ENCODE assay signal across 1 cellular context in the genomic region with DNA sequence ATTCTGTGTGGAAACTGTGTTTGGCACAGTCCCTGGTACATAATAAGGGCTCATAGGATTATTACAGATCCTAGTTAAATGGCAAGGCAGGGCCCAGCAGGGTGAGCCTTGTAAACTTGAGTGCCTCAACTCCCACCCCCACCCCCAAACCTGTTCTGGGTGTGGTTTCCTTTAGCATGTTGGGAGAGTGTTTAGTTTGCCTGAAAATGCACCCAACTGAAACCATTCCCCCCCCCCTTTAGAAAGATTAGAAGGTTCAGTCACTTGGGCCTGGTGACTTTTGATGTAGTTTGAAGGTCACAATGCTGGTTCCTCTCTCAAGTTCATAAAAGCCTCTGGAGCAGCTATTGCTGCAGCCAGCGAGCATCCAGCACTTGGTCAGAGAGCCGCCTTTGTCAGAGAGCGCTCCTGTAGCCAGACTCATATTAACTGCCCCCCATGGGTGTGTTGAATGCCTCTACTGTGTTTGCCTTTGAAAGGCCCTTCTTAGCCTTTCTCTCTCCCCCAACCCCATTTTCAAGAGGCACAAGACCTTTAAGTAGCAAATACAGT.
TF ChIP-seq lines count a peak whose summit lies in the region.

No MANE protein-coding gene starts in this region.

TF ChIP-seq in GM23338, 12 proteins besides CTCF, POLR2A, EP300 and RAD21 (continued from another document):
- TF ChIP-seq, protein P1, sequence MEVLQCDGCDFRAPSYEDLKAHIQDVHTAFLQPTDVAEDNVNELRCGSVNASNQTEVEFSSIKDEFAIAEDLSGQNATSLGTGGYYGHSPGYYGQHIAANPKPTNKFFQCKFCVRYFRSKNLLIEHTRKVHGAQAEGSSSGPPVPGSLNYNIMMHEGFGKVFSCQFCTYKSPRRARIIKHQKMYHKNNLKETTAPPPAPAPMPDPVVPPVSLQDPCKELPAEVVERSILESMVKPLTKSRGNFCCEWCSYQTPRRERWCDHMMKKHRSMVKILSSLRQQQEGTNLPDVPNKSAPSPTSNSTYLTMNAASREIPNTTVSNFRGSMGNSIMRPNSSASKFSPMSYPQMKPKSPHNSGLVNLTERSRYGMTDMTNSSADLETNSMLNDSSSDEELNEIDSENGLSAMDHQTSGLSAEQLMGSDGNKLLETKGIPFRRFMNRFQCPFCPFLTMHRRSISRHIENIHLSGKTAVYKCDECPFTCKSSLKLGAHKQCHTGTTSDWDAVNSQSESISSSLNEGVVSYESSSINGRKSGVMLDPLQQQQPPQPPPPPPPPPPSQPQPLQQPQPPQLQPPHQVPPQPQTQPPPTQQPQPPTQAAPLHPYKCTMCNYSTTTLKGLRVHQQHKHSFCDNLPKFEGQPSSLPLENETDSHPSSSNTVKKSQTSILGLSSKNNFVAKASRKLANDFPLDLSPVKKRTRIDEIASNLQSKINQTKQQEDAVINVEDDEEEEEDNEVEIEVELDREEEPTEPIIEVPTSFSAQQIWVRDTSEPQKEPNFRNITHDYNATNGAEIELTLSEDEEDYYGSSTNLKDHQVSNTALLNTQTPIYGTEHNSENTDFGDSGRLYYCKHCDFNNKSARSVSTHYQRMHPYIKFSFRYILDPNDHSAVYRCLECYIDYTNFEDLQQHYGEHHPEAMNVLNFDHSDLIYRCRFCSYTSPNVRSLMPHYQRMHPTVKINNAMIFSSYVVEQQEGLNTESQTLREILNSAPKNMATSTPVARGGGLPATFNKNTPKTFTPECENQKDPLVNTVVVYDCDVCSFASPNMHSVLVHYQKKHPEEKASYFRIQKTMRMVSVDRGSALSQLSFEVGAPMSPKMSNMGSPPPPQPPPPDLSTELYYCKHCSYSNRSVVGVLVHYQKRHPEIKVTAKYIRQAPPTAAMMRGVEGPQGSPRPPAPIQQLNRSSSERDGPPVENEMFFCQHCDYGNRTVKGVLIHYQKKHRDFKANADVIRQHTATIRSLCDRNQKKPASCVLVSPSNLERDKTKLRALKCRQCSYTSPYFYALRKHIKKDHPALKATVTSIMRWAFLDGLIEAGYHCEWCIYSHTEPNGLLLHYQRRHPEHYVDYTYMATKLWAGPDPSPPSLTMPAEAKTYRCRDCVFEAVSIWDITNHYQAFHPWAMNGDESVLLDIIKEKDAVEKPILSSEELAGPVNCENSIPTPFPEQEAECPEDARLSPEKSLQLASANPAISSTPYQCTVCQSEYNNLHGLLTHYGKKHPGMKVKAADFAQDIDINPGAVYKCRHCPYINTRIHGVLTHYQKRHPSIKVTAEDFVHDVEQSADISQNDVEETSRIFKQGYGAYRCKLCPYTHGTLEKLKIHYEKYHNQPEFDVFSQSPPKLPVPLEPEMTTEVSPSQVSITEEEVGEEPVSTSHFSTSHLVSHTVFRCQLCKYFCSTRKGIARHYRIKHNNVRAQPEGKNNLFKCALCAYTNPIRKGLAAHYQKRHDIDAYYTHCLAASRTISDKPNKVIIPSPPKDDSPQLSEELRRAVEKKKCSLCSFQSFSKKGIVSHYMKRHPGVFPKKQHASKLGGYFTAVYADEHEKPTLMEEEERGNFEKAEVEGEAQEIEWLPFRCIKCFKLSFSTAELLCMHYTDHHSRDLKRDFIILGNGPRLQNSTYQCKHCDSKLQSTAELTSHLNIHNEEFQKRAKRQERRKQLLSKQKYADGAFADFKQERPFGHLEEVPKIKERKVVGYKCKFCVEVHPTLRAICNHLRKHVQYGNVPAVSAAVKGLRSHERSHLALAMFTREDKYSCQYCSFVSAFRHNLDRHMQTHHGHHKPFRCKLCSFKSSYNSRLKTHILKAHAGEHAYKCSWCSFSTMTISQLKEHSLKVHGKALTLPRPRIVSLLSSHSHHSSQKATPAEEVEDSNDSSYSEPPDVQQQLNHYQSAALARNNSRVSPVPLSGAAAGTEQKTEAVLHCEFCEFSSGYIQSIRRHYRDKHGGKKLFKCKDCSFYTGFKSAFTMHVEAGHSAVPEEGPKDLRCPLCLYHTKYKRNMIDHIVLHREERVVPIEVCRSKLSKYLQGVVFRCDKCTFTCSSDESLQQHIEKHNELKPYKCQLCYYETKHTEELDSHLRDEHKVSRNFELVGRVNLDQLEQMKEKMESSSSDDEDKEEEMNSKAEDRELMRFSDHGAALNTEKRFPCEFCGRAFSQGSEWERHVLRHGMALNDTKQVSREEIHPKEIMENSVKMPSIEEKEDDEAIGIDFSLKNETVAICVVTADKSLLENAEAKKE (CRISPR knock-in tag; IDR thresholded peaks at IDR 0.05) = no peak
- TF ChIP-seq EZH2 (IDR thresholded peaks at IDR 0.05; ENCODE audit: low read depth, unreplicated experiment) (no peak), EZH2phosphoT487 (IDR thresholded peaks at IDR 0.05; ENCODE audit: unreplicated experiment) (no peak), ZNF114 (CRISPR knock-in tag; IDR thresholded peaks at IDR 0.05) (no peak), JUNB (IDR thresholded peaks at IDR 0.05; ENCODE audit: unreplicated experiment) (no peak), NANOG (IDR thresholded peaks at IDR 0.05; ENCODE audit: borderline replicate concordance) (no peak), ZNF331 (CRISPR knock-in tag; IDR thresholded peaks at IDR 0.05; ENCODE audit: low read depth) (no peak)
- TF ChIP-seq, protein P2, sequence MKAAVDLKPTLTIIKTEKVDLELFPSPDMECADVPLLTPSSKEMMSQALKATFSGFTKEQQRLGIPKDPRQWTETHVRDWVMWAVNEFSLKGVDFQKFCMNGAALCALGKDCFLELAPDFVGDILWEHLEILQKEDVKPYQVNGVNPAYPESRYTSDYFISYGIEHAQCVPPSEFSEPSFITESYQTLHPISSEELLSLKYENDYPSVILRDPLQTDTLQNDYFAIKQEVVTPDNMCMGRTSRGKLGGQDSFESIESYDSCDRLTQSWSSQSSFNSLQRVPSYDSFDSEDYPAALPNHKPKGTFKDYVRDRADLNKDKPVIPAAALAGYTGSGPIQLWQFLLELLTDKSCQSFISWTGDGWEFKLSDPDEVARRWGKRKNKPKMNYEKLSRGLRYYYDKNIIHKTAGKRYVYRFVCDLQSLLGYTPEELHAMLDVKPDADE (IDR thresholded peaks at IDR 0.05) = no peak
